Comparison of ENCODE assay signal across 8 cellular contexts in genomic region chr7:100177040-100178001, GRCh38. TPM values are rescaled to one million over a fixed set of nuclear protein-coding genes. Genes with fewer than 3 reads are reported as not detected.
DNase-seq lines count a peak whose midpoint lies in the region; ATAC-seq and TF ChIP-seq lines count a peak whose summit lies in the region.

Gene GPC2 (minus strand): TSS chr7:100177381. CDS start chr7:100177199, 182 bp downstream.
Gene STAG3 (plus strand): TSS chr7:100177918. CDS start chr7:100180557, 2,639 bp downstream.

- H3K9me3 ChIP-seq in right cardiac atrium (ENCODE audit: control insufficient read depth, low read length) (no peaks in the 10 kb centered on the region), uterus (no peaks in the 10 kb centered on the region)

- H3K27me3 ChIP-seq in right cardiac atrium (ENCODE audit: control insufficient read depth, insufficient read depth) (no peaks in the 10 kb centered on the region), uterus (no peaks in the 10 kb centered on the region)

- H3K27ac ChIP-seq in right cardiac atrium (ENCODE audit: low read length) (no peak within 1 kb of the TSS), uterus (peak within 1 kb of the TSS in 1 of 2 donors; percentile 63)

- intact Hi-C loops in right cardiac atrium (cut with DNase I) (no loop called here), uterus (cut with DNase I; ENCODE audit: low total_unique reads) (no loop called here)

- no peak for TF ChIP-seq CTCF in uterus (IDR thresholded peaks at IDR 0.05)

- H3K4me1 ChIP-seq in right cardiac atrium (ENCODE audit: control insufficient read depth, insufficient read depth, low read length) = no peaks in the 10 kb centered on the region
- H3K4me1 ChIP-seq in uterus = peaks cover 0 to 3% of the 10 kb centered on the region in 2 donors

- no peaks in the 10 kb centered on the region for H3K36me3 ChIP-seq in uterus

- DNase-seq in NCI-H146 (lab: John Stamatoyannopoulos, UW) = peak; percentile 97
- DNase-seq in T-helper 1 cell = peak; percentile 93 to 97 (median 96)
- DNase-seq in amniotic stem cell (lab: John Stamatoyannopoulos, UW) = peak; percentile 92
- DNase-seq in right cardiac atrium = peak; percentile 96 to 98 (median 98)
- peak; percentile 87 for DNase-seq in pulmonary artery endothelial cell (ENCODE audit: low read depth, low spot score)
- peak; percentile 94 to 95 for DNase-seq in uterus

- H3K4me3 ChIP-seq in right cardiac atrium (ENCODE audit: low read length) = peak within 1 kb of the TSS; percentile 73
- H3K4me3 ChIP-seq in uterus = peak within 1 kb of the TSS; percentile 33 to 34

- TF ChIP-seq POLR2A in GM15510 (IDR thresholded peaks at IDR 0.05; ENCODE audit: borderline replicate concordance, extremely low read depth, insufficient read length) (peak; percentile 50), uterus (IDR thresholded peaks at IDR 0.05) (peak in 1 of 2 donors; percentile 23)

- 3% methylated on average over 78 of the region's 78 CpGs for WGBS in right cardiac atrium

- ATAC-seq in HG02870 (IDR thresholded peaks at IDR 0.05; ENCODE audit: unreplicated experiment) (peak; percentile 82), right cardiac atrium (peak; percentile 95 to 96)

RNA-seq across cellular contexts. Expression of gene GPC2, which starts in this region (rescaled TPM):
- total RNA-seq in right cardiac atrium (under 1 TPM; 0.09 to 0.78 (median 0.29) TPM), pulmonary artery endothelial cell (2.2 and 4.1 TPM in 2 replicates), uterus (1 to 10 TPM in 2 of 4 donors, under 1 TPM in 1, not detected in 1; under 0.01 to 9.3 (median 4.5) TPM)
- 0.38 TPM for polyA plus RNA-seq in right cardiac atrium

RNA-seq across cellular contexts. Expression of gene STAG3, which starts in this region (rescaled TPM):
- total RNA-seq in right cardiac atrium (1 to 10 TPM in 1 of 4 donors, under 1 TPM in 2, not detected in 1; 0.64 to 1.1 (median 0.91) TPM), pulmonary artery endothelial cell (0.13 and 0.42 TPM in 2 replicates), uterus (1 to 10 TPM in 1 of 4 donors, under 1 TPM in 1, not detected in 2; 0.49 to 2.5 TPM)
- 0.41 TPM for polyA plus RNA-seq in right cardiac atrium
